In genomic region chr19:36771275-36772231, GRCh38 we compare ENCODE assay signal across 8 cellular contexts. TPM values are rescaled to one million over a fixed set of nuclear protein-coding genes. Genes with fewer than 3 reads are reported as not detected.
DNase-seq lines count a peak whose midpoint lies in the region; ATAC-seq and TF ChIP-seq lines count a peak whose summit lies in the region.

No MANE protein-coding gene starts in this region.

- peak overlapping the region; percentile 84 for H3K27ac ChIP-seq in 22Rv1
- H3K27ac ChIP-seq in neutrophil, result peak overlapping the region; percentile 65

- no peaks in the 10 kb centered on the region for H3K27me3 ChIP-seq in neutrophil

- H3K4me1 Mint-ChIP-seq in activated T-helper 2 cell treated with anti-CD3 and anti-CD28 coated beads, Interferon-gamma antibody, Interleukin-2, Interleukin-4, amounts not matched to agents 10 μg/mL and 5 μg/mL and 100 μg/mL, durations not matched to agents 14 hours and 24 hours and 36 hours (ENCODE audit: low read depth), result peaks cover 20% of the 10 kb centered on the region
- H3K4me1 Mint-ChIP-seq in glutamatergic neuron (ENCODE audit: low read depth, unreplicated experiment), result peaks cover 10% of the 10 kb centered on the region

- TF ChIP-seq CTCF in 22Rv1 (IDR thresholded peaks at IDR 0.05) (no peak), glutamatergic neuron (IDR thresholded peaks at IDR 0.05; ENCODE audit: partially characterized antibody, unreplicated experiment) (no peak), neutrophil (IDR thresholded peaks at IDR 0.05) (no peak)

- H3K4me1 ChIP-seq in neutrophil (ENCODE audit: control insufficient read depth in 1 of 2, insufficient read depth in 1 of 2, low read depth in 1 of 2, low read length in 1 of 2), result peaks cover 25 to 28% of the 10 kb centered on the region in 2 experiments

- no peaks in the 10 kb centered on the region for H3K36me3 ChIP-seq in neutrophil

- peaks cover 49% of the 10 kb centered on the region for H3K36me3 Mint-ChIP-seq in activated T-helper 2 cell treated with anti-CD3 and anti-CD28 coated beads, Interferon-gamma antibody, Interleukin-2, Interleukin-4, amounts not matched to agents 10 μg/mL and 5 μg/mL and 100 μg/mL, durations not matched to agents 14 hours and 24 hours and 36 hours (ENCODE audit: low read depth)
- peaks cover 10% of the 10 kb centered on the region for H3K36me3 Mint-ChIP-seq in glutamatergic neuron (ENCODE audit: unreplicated experiment)

- peak overlapping the region; percentile 95 for H3K4me3 Mint-ChIP-seq in activated T-helper 2 cell treated with anti-CD3 and anti-CD28 coated beads, Interferon-gamma antibody, Interleukin-2, Interleukin-4, amounts not matched to agents 10 μg/mL and 5 μg/mL and 100 μg/mL, durations not matched to agents 14 hours and 24 hours and 36 hours (ENCODE audit: low read depth)
- H3K4me3 Mint-ChIP-seq in glutamatergic neuron (ENCODE audit: unreplicated experiment), result peak overlapping the region; percentile 99

- no peaks in the 10 kb centered on the region for H3K27me3 Mint-ChIP-seq in activated T-helper 2 cell treated with anti-CD3 and anti-CD28 coated beads, Interferon-gamma antibody, Interleukin-2, Interleukin-4, amounts not matched to agents 10 μg/mL and 5 μg/mL and 100 μg/mL, durations not matched to agents 14 hours and 24 hours and 36 hours (ENCODE audit: low read depth)
- no peaks in the 10 kb centered on the region for H3K27me3 Mint-ChIP-seq in glutamatergic neuron (ENCODE audit: unreplicated experiment)

- H3K9me3 ChIP-seq in neutrophil, result peaks cover 14% of the 10 kb centered on the region

- H3K4me3 ChIP-seq in neutrophil (ENCODE audit: low read depth in 1 of 2, low read length in 1 of 2), result peak overlapping the region; percentile 93 to 95

- peaks cover 40% of the 10 kb centered on the region for H3K9me3 Mint-ChIP-seq in activated T-helper 2 cell treated with anti-CD3 and anti-CD28 coated beads, Interferon-gamma antibody, Interleukin-2, Interleukin-4, amounts not matched to agents 10 μg/mL and 5 μg/mL and 100 μg/mL, durations not matched to agents 14 hours and 24 hours and 36 hours
- peaks cover 15% of the 10 kb centered on the region for H3K9me3 Mint-ChIP-seq in glutamatergic neuron (ENCODE audit: unreplicated experiment)

- intact Hi-C loops in activated T-helper 2 cell treated with anti-CD3 and anti-CD28 coated beads, Interferon-gamma antibody, Interleukin-2, Interleukin-4, amounts not matched to agents 10 μg/mL and 5 μg/mL and 100 μg/mL, durations not matched to agents 14 hours and 24 hours and 36 hours (cut with micrococcal nuclease), result loop anchor here (1.0 to 10.0 kb wide), 8 partner anchors 66 to 601 kb away; partner anchors contain the start of genes ZFP14, ZNF345, ZNF383 and ZNF527

- DNase-seq in GDM1 (lab: John Stamatoyannopoulos, UW) (peak; percentile 70), NCI-H2081 treated with DMSO at 0.1 percent for 48 hours (lab: John Stamatoyannopoulos, UW) (peak; percentile 15), glutamatergic neuron (no peak), NCI-H2227 treated with DMSO at 0.1 percent for 48 hours (lab: John Stamatoyannopoulos, UW) (no peak)
- peak; percentile 34 for DNase-seq in activated T-helper 2 cell treated with anti-CD3 and anti-CD28 coated beads, Interferon-gamma antibody, Interleukin-2, Interleukin-4, amounts not matched to agents 10 μg/mL and 5 μg/mL and 100 μg/mL, durations not matched to agents 14 hours and 24 hours and 36 hours (ENCODE audit: low spot score)

- peak overlapping the region; percentile 90 for H3K27ac Mint-ChIP-seq in activated T-helper 2 cell treated with anti-CD3 and anti-CD28 coated beads, Interferon-gamma antibody, Interleukin-2, Interleukin-4, amounts not matched to agents 10 μg/mL and 5 μg/mL and 100 μg/mL, durations not matched to agents 14 hours and 24 hours and 36 hours
- peak overlapping the region; percentile 11 for H3K27ac Mint-ChIP-seq in glutamatergic neuron (ENCODE audit: unreplicated experiment)

- ATAC-seq in HG03196 (IDR thresholded peaks at IDR 0.05; ENCODE audit: unreplicated experiment), result no peak

RNA-seq across cellular contexts. Expression of gene ZNF850, which starts 1.1 kb away (rescaled TPM):
- 3.3 and 4.7 TPM in 2 replicates for total RNA-seq in activated T-helper 2 cell treated with anti-CD3 and anti-CD28 coated beads, Interferon-gamma antibody, Interleukin-2, Interleukin-4, amounts not matched to agents 10 μg/mL and 5 μg/mL and 100 μg/mL, durations not matched to agents 14 hours and 24 hours and 36 hours
- total RNA-seq in glutamatergic neuron (ENCODE audit: unreplicated experiment), result 3.8 TPM

Comparison
In these comparisons a context has a peak if more than half of its experiments do, and no peak if none do; other contexts are left out.
1. DNase-seq: peak in GDM1 (single experiment), NCI-H2081 treated with DMSO at 0.1 percent for 48 hours (single experiment) and activated T-helper 2 cell treated with anti-CD3 and anti-CD28 coated beads, Interferon-gamma antibody, Interleukin-2, Interleukin-4, amounts not matched to agents 10 μg/mL and 5 μg/mL and 100 μg/mL, durations not matched to agents 14 hours and 24 hours and 36 hours (single experiment); none in glutamatergic neuron (single experiment) and NCI-H2227 treated with DMSO at 0.1 percent for 48 hours (single experiment).